Comparison of ENCODE assay signal across 10 cellular contexts in the genomic region with DNA sequence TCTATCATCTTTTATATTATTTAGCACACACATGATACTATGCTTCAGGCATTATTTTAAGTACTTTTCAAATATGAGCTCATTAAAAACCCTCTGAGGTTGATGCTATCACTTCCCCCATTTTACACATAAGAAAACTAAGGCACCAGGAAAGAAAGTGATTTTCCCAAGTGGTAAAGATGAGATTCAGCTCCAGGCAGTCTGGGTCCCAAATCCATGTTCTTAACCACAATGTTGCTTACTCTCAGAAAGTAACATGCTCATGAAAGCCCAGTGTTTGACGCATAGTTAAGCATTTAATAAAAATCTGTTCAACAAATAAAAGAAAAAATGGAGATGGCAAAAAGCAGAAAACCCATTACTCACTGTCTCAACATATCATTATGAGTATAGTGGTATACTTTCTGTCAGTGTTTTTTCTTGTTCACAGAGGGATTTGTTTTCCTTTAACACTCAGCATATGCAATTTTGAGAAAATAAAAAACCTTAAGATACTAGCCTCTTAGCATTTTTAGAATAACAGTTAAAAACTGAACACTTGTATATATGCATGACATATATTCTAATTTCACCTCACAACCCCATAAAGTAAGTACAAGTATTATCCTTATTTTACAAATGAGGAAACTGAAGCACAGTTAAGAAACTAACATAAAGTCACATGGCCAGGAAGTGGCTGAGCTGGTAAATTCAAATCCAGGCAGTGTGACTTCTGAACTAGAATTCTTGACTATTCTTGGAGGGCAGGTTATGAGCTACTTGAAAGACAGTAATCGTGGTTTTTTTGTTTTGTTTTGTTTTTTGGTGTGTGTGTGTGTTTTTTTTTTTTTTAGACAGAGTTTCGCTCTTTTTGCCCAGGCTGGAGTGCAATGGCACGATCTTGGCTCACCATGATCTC. TPM values are rescaled to one million over a fixed set of nuclear protein-coding genes. Genes with fewer than 3 reads are reported as not detected.
DNase-seq lines count a peak whose midpoint lies in the region; ATAC-seq and TF ChIP-seq lines count a peak whose summit lies in the region.
"Had no signal": no experiment of that assay in that cellular context is flagged by ENCODE, and none has a peak within 500 bp of the region (broad histone marks: within the 10 kb centered on the region; RNA-seq: fewer than 3 reads in every experiment).

No MANE protein-coding gene starts in this region.

- CTCF ChIA-PET in A673 (lab: Charles Lee) = no interaction called here

- POLR2A ChIA-PET in A673 (lab: Charles Lee; ENCODE audit: low non-redundant PET) = no interaction called here

- H3K27ac ChIP-seq in A673 (ENCODE audit: low read depth, low read length, poor library complexity, severe bottlenecking) = no peak overlapping the region
- H3K27ac ChIP-seq: C4-2B had no signal

- DNase-seq in activated gamma-delta T cell treated with Interleukin-2 at 50 U/mL for 16 hours = peak; percentile 8
- DNase-seq in activated gamma-delta T cell (lab: John Stamatoyannopoulos, UW) = no peak
- no peak for DNase-seq in activated naive CD4-positive, alpha-beta T cell treated with anti-CD3 and anti-CD28 coated beads, Interleukin-2, amount 50 U/mL, for 72 hours (ENCODE audit: low spot score in 2 of 2)
- no peak for DNase-seq in stimulated activated naive B cell treated with anti-CD40 and anti-IgM and Interleukin-4, amounts not matched to agents 10 μg/mL and 1 μg/mL and 100 μg/mL, for 72 hours
- DNase-seq in A673 (ENCODE audit: low spot score) = no peak
- no peak for DNase-seq in ureter (ENCODE audit: low spot score)
- DNase-seq in stimulated activated CD4-positive, alpha-beta T cell treated with anti-CD3 and anti-CD28 coated beads, Interleukin-2, amount 100 ng/mL, for 24 hours = no peak
- DNase-seq: activated CD4-positive, alpha-beta T cell treated with anti-CD3 and anti-CD28 coated beads for 48 hours had no signal

- H3K27ac Mint-ChIP-seq in activated naive CD4-positive, alpha-beta T cell treated with anti-CD3 and anti-CD28 coated beads, Interleukin-2, amount 50 U/mL, for 72 hours = peak overlapping the region; percentile 3 to 69
- peak overlapping the region; percentile 63 for H3K27ac Mint-ChIP-seq in stimulated activated naive B cell treated with anti-CD40 and anti-IgM and Interleukin-4, amounts not matched to agents 10 μg/mL and 1 μg/mL and 100 μg/mL, for 72 hours

- H3K4me3 Mint-ChIP-seq in stimulated activated naive B cell treated with anti-CD40 and anti-IgM and Interleukin-4, amounts not matched to agents 10 μg/mL and 1 μg/mL and 100 μg/mL, for 72 hours = peak overlapping the region; percentile 20 to 54

- H3K36me3 Mint-ChIP-seq in activated naive CD4-positive, alpha-beta T cell treated with anti-CD3 and anti-CD28 coated beads, Interleukin-2, amount 50 U/mL, for 72 hours = no peaks in the 10 kb centered on the region
- peaks cover 1 to 9% of the 10 kb centered on the region in 2 donors for H3K36me3 Mint-ChIP-seq in stimulated activated naive B cell treated with anti-CD40 and anti-IgM and Interleukin-4, amounts not matched to agents 10 μg/mL and 1 μg/mL and 100 μg/mL, for 72 hours

- H3K4me3 ChIP-seq in A673 (ENCODE audit: low read depth, low read length, poor library complexity, severe bottlenecking) = no peak overlapping the region

- no peaks in the 10 kb centered on the region for H3K27me3 Mint-ChIP-seq in stimulated activated naive B cell treated with anti-CD40 and anti-IgM and Interleukin-4, amounts not matched to agents 10 μg/mL and 1 μg/mL and 100 μg/mL, for 72 hours

- H3K4me1 ChIP-seq in A673 (ENCODE audit: insufficient read depth, low read length, poor library complexity, severe bottlenecking) = peaks cover 12% of the 10 kb centered on the region

- no peaks in the 10 kb centered on the region for H3K27me3 ChIP-seq in A673 (replicated peaks; ENCODE audit: insufficient read depth, low read depth, low read length, poor library complexity)

- no peaks in the 10 kb centered on the region for H3K36me3 ChIP-seq in A673 (ENCODE audit: insufficient read depth, low read length, poor library complexity, severe bottlenecking)

- H3K9me3 ChIP-seq in A673 (ENCODE audit: low read depth, low read length, poor library complexity, severe bottlenecking) = no peaks in the 10 kb centered on the region

- peaks cover 33 to 67% of the 10 kb centered on the region in 2 donors for H3K4me1 Mint-ChIP-seq in stimulated activated naive B cell treated with anti-CD40 and anti-IgM and Interleukin-4, amounts not matched to agents 10 μg/mL and 1 μg/mL and 100 μg/mL, for 72 hours

- BruUV-seq in A673 (replicated peaks; lab: Mats Ljungman, UMichigan) = no TSS peak

- no peaks in the 10 kb centered on the region for H3K9me3 Mint-ChIP-seq in activated naive CD4-positive, alpha-beta T cell treated with anti-CD3 and anti-CD28 coated beads, Interleukin-2, amount 50 U/mL, for 72 hours
- peaks cover 3 to 4% of the 10 kb centered on the region in 2 donors for H3K9me3 Mint-ChIP-seq in stimulated activated naive B cell treated with anti-CD40 and anti-IgM and Interleukin-4, amounts not matched to agents 10 μg/mL and 1 μg/mL and 100 μg/mL, for 72 hours

- ATAC-seq in HG03342 (IDR thresholded peaks at IDR 0.05; ENCODE audit: unreplicated experiment) = peak; percentile 69
- peak; percentile 74 to 93 for ATAC-seq in activated naive CD4-positive, alpha-beta T cell treated with anti-CD3 and anti-CD28 coated beads, Interleukin-2, amount 50 U/mL, for 72 hours
- peak; percentile 90 to 92 for ATAC-seq in stimulated activated naive B cell treated with anti-CD40 and anti-IgM and Interleukin-4, amounts not matched to agents 10 μg/mL and 1 μg/mL and 100 μg/mL, for 72 hours (replicated peaks)

- TF ChIP-seq CTCF in A673 (conservative IDR thresholded peaks at IDR 0.05; ENCODE audit: low read depth, low read length) = no peak

- intact Hi-C loops in A673 (cut with micrococcal nuclease; ENCODE audit: unreplicated experiment) = no loop called here

RNA-seq across cellular contexts. Expression of a gene that starts 10.4 kb away (rescaled TPM):
- total RNA-seq in activated naive CD4-positive, alpha-beta T cell treated with anti-CD3 and anti-CD28 coated beads, Interleukin-2, amount 50 U/mL, for 72 hours = 10 to 100 TPM; 26.2 to 27.0 TPM
- total RNA-seq in A673 (2021) (36.7 and 39.8 TPM in 2 replicates), ureter (53.7 TPM)

RNA-seq across cellular contexts. Expression of a gene that starts 11.2 kb away (rescaled TPM):
- total RNA-seq in activated naive CD4-positive, alpha-beta T cell treated with anti-CD3 and anti-CD28 coated beads, Interleukin-2, amount 50 U/mL, for 72 hours = 10 to 100 TPM; 24.8 to 55.4 TPM
- 43.2 and 49.9 TPM in 2 replicates for total RNA-seq in A673 (2021)
- 58.4 TPM for total RNA-seq in ureter
